ENCODE assay signal across 1 cellular context in genomic region chr10:83917519-83918506, GRCh38.
TF ChIP-seq lines count a peak whose summit lies in the region.

No MANE protein-coding gene starts in this region.

TF ChIP-seq in HEK293, 187 proteins besides CTCF, POLR2A, EP300 and RAD21 (continued from another document):
- TF ChIP-seq, protein P1, sequence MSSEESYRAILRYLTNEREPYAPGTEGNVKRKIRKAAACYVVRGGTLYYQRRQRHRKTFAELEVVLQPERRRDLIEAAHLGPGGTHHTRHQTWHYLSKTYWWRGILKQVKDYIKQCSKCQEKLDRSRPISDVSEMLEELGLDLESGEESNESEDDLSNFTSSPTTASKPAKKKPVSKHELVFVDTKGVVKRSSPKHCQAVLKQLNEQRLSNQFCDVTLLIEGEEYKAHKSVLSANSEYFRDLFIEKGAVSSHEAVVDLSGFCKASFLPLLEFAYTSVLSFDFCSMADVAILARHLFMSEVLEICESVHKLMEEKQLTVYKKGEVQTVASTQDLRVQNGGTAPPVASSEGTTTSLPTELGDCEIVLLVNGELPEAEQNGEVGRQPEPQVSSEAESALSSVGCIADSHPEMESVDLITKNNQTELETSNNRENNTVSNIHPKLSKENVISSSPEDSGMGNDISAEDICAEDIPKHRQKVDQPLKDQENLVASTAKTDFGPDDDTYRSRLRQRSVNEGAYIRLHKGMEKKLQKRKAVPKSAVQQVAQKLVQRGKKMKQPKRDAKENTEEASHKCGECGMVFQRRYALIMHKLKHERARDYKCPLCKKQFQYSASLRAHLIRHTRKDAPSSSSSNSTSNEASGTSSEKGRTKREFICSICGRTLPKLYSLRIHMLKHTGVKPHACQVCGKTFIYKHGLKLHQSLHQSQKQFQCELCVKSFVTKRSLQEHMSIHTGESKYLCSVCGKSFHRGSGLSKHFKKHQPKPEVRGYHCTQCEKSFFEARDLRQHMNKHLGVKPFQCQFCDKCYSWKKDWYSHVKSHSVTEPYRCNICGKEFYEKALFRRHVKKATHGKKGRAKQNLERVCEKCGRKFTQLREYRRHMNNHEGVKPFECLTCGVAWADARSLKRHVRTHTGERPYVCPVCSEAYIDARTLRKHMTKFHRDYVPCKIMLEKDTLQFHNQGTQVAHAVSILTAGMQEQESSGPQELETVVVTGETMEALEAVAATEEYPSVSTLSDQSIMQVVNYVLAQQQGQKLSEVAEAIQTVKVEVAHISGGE (tag by site-specific recombination; conservative IDR thresholded peaks at IDR 0.05; ENCODE audit: low read depth) = no peak
- TF ChIP-seq ZNF843 (tag by site-specific recombination; IDR thresholded peaks at IDR 0.05) (no peak), ZNF266 (tag by site-specific recombination; IDR thresholded peaks at IDR 0.05; ENCODE audit: low read depth) (no peak)
- TF ChIP-seq, protein P2, sequence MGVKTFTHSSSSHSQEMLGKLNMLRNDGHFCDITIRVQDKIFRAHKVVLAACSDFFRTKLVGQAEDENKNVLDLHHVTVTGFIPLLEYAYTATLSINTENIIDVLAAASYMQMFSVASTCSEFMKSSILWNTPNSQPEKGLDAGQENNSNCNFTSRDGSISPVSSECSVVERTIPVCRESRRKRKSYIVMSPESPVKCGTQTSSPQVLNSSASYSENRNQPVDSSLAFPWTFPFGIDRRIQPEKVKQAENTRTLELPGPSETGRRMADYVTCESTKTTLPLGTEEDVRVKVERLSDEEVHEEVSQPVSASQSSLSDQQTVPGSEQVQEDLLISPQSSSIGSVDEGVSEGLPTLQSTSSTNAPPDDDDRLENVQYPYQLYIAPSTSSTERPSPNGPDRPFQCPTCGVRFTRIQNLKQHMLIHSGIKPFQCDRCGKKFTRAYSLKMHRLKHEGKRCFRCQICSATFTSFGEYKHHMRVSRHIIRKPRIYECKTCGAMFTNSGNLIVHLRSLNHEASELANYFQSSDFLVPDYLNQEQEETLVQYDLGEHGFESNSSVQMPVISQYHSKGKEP (tag by site-specific recombination; IDR thresholded peaks at IDR 0.05) = no peak
